ENCODE assay signal across 11 cellular contexts in genomic region chr3:11764931-11765363, GRCh38.
DNase-seq lines count a peak whose midpoint lies in the region; ATAC-seq and TF ChIP-seq lines count a peak whose summit lies in the region.
"Had no signal": no experiment of that assay in that cellular context is flagged by ENCODE, and none has a peak within 500 bp of the region (broad histone marks: within the 10 kb centered on the region; RNA-seq: fewer than 3 reads in every experiment).

No MANE protein-coding gene starts in this region.

- H2AFZ ChIP-seq in GM23338: no peak overlapping the region; the same call in 1 of the 2 replicates

- no peak for TF ChIP-seq CTCF in AG10803 (conservative IDR thresholded peaks at IDR 0.05; ENCODE audit: low read length)
- TF ChIP-seq CTCF in GM23338 (conservative IDR thresholded peaks at IDR 0.05; ENCODE audit: low read depth in 2 of 2): no peak
- TF ChIP-seq CTCF in osteocyte (IDR thresholded peaks at IDR 0.05): no peak

- H3K9me3 Mint-ChIP-seq in activated T-cell treated with anti-CD3 and anti-CD28 coated beads, Interleukin-2, amount 50 U/mL, for 72 hours: no peaks in the 10 kb centered on the region
- no peaks in the 10 kb centered on the region for H3K9me3 Mint-ChIP-seq in GM23338
- H3K9me3 Mint-ChIP-seq in osteocyte (ENCODE audit: unreplicated experiment): no peaks in the 10 kb centered on the region

- no peak overlapping the region for H3K4me2 ChIP-seq in GM23338

- no peak overlapping the region for H3K27ac ChIP-seq in GM23338 (ENCODE audit: low read depth)
- H3K27ac ChIP-seq: ascending aorta had no signal

- DNase-seq in AG10803 (ENCODE audit: low read depth): peak; percentile 64
- DNase-seq in HS-27A (ENCODE audit: low read depth): peak; percentile 24
- peak; percentile 79 for DNase-seq in activated T-cell treated with anti-CD3 and anti-CD28 coated beads, Interleukin-2, amount 50 U/mL, for 72 hours
- DNase-seq in kidney glomerular epithelial cell (lab: John Stamatoyannopoulos, UW): peak; percentile 95
- DNase-seq in ecto neural progenitor cell (ENCODE audit: low spot score): no peak
- DNase-seq in GM23338 (ENCODE audit: low spot score): no peak
- DNase-seq in osteocyte (ENCODE audit: extremely low spot score, unreplicated experiment): no peak
- DNase-seq: islet precursor cell, SHP77 treated with DMSO at 0.1 percent for 48 hours had no signal

- peak; percentile 94 to 95 for ATAC-seq in activated T-cell treated with anti-CD3 and anti-CD28 coated beads, Interleukin-2, amount 50 U/mL, for 72 hours (replicated peaks in 1 of 2)
- no peak for ATAC-seq in HG03175 (IDR thresholded peaks at IDR 0.05; ENCODE audit: unreplicated experiment)
- ATAC-seq in GM23338: no peak

- peaks cover 0 to 3% of the 10 kb centered on the region in 2 donors for H3K36me3 Mint-ChIP-seq in activated T-cell treated with anti-CD3 and anti-CD28 coated beads, Interleukin-2, amount 50 U/mL, for 72 hours (ENCODE audit: insufficient read depth in 2 of 2)
- H3K36me3 Mint-ChIP-seq in GM23338 (ENCODE audit: low read depth) (no peaks in the 10 kb centered on the region), osteocyte (ENCODE audit: unreplicated experiment) (no peaks in the 10 kb centered on the region)

- no peak overlapping the region for H3K4me3 ChIP-seq in AG10803 (ENCODE audit: low read length)
- no peak overlapping the region for H3K4me3 ChIP-seq in GM23338
- H3K4me3 ChIP-seq: ascending aorta had no signal

- H3K79me2 ChIP-seq in GM23338 (replicated peaks; ENCODE audit: insufficient read depth): no peaks in the 10 kb centered on the region

- 0 out of 2 replicates have a peak, but pooled peaks cover 3% of the 10 kb centered on the region for H3K27me3 ChIP-seq in GM23338 (ENCODE audit: insufficient read depth)
- H3K27me3 ChIP-seq: ascending aorta had no signal

- no peaks in the 10 kb centered on the region for H4K20me1 ChIP-seq in GM23338 (replicated peaks; ENCODE audit: insufficient read depth)

- peak overlapping the region; percentile 79 for H3K27ac Mint-ChIP-seq in activated T-cell treated with anti-CD3 and anti-CD28 coated beads, Interleukin-2, amount 50 U/mL, for 72 hours
- H3K27ac Mint-ChIP-seq in GM23338 (no peak overlapping the region), osteocyte (ENCODE audit: unreplicated experiment) (no peak overlapping the region)

- peak overlapping the region; percentile 47 to 68 for H3K4me3 Mint-ChIP-seq in activated T-cell treated with anti-CD3 and anti-CD28 coated beads, Interleukin-2, amount 50 U/mL, for 72 hours
- H3K4me3 Mint-ChIP-seq in GM23338 (no peak overlapping the region), osteocyte (ENCODE audit: unreplicated experiment) (no peak overlapping the region)

- H3K4me1 ChIP-seq in GM23338 (ENCODE audit: insufficient read depth): no peaks in the 10 kb centered on the region
- H3K4me1 ChIP-seq: ascending aorta had no signal

- H3K27me3 Mint-ChIP-seq in activated T-cell treated with anti-CD3 and anti-CD28 coated beads, Interleukin-2, amount 50 U/mL, for 72 hours (ENCODE audit: low read depth): no peaks in the 10 kb centered on the region
- H3K27me3 Mint-ChIP-seq in GM23338 (ENCODE audit: insufficient read depth, low read depth, poor library complexity) (peaks cover 6% of the 10 kb centered on the region), osteocyte (ENCODE audit: unreplicated experiment) (peaks cover 3% of the 10 kb centered on the region)

- no peaks in the 10 kb centered on the region for H3K9me2 ChIP-seq in GM23338 (ENCODE audit: insufficient read depth)

- H3K4me1 Mint-ChIP-seq in activated T-cell treated with anti-CD3 and anti-CD28 coated beads, Interleukin-2, amount 50 U/mL, for 72 hours (ENCODE audit: low read depth): peaks cover 31% of the 10 kb centered on the region
- H3K4me1 Mint-ChIP-seq in GM23338 (peaks cover 5% of the 10 kb centered on the region; the same call in 2 of the 3 replicates), osteocyte (ENCODE audit: unreplicated experiment) (peaks cover 4% of the 10 kb centered on the region)

- no peaks in the 10 kb centered on the region for H3K36me3 ChIP-seq in GM23338 (ENCODE audit: insufficient read depth)
- H3K36me3 ChIP-seq: ascending aorta had no signal

- no peaks in the 10 kb centered on the region for H3F3A ChIP-seq in GM23338 (replicated peaks; ENCODE audit: low read depth)

TF ChIP-seq in GM23338, 12 proteins besides CTCF, POLR2A, EP300 and RAD21 (continues in another document):
- TF ChIP-seq REST (IDR thresholded peaks at IDR 0.05; ENCODE audit: unreplicated experiment): no peak
- TF ChIP-seq STAT1 (IDR thresholded peaks at IDR 0.05; ENCODE audit: unreplicated experiment): no peak
- TF ChIP-seq ZNF114 (CRISPR knock-in tag; IDR thresholded peaks at IDR 0.05): no peak
- TF ChIP-seq POLR2AphosphoS5 (IDR thresholded peaks at IDR 0.05; ENCODE audit: low read depth): no peak

Comparison
In these comparisons a context has a peak if more than half of its experiments do, and no peak if none do; other contexts are left out.
1. DNase-seq: peak in AG10803 (single experiment), HS-27A (single experiment), activated T-cell treated with anti-CD3 and anti-CD28 coated beads, Interleukin-2, amount 50 U/mL, for 72 hours (2 of 2) and kidney glomerular epithelial cell (single experiment); none in ecto neural progenitor cell (single experiment), GM23338 (single experiment) and osteocyte (single experiment).
2. ATAC-seq: peak in activated T-cell treated with anti-CD3 and anti-CD28 coated beads, Interleukin-2, amount 50 U/mL, for 72 hours (2 of 2); none in HG03175 (single experiment) and GM23338 (single experiment).
3. H3K4me3 Mint-ChIP-seq: peak in activated T-cell treated with anti-CD3 and anti-CD28 coated beads, Interleukin-2, amount 50 U/mL, for 72 hours (2 of 2); none in GM23338 (single experiment) and osteocyte (single experiment).